20 cellular contexts compared by ENCODE assay signal in genomic region chr1:175070818-175071217, GRCh38. TPM values are rescaled to one million over a fixed set of nuclear protein-coding genes. Genes with fewer than 3 reads are reported as not detected.
DNase-seq lines count a peak whose midpoint lies in the region; FAIRE-seq and TF ChIP-seq lines count a peak whose summit lies in the region.
"Had no signal": no experiment of that assay in that cellular context is flagged by ENCODE, and none has a peak within 500 bp of the region (broad histone marks: within the 10 kb centered on the region; RNA-seq: fewer than 3 reads in every experiment).

No MANE protein-coding gene starts in this region.

- H3K79me2 ChIP-seq in astrocyte (ENCODE audit: insufficient read depth, low read length) (no peaks in the 10 kb centered on the region), neural cell (replicated peaks; ENCODE audit: insufficient read depth, low read length) (no peaks in the 10 kb centered on the region), H9 (ENCODE audit: insufficient read depth, low read length) (no peaks in the 10 kb centered on the region)

- no peak overlapping the region for H2BK120ac ChIP-seq in H9 (ENCODE audit: low read depth, low read length, poor library complexity, severe bottlenecking)

- peaks cover 36% of the 10 kb centered on the region for H3K4me1 ChIP-seq in BLaER1
- H3K4me1 ChIP-seq in BLaER1 treated with 17β-estradiol and CSF1 and Interleukin-3, amounts not matched to agents 10 nM and 100 nM: peaks cover 24 to 47% (median 38%) of the 10 kb centered on the region in 10 experiments
- H3K4me1 ChIP-seq in astrocyte (ENCODE audit: insufficient read depth, low read length): peaks cover 11% of the 10 kb centered on the region
- peaks cover 14% of the 10 kb centered on the region; the same call in 1 of the 2 replicates for H3K4me1 ChIP-seq in H9 (ENCODE audit: insufficient read depth, low read length)

- no peak overlapping the region for H3T11ph ChIP-seq in H9 (ENCODE audit: low read length)

- H3K4me3 ChIP-seq in BLaER1 (no peak overlapping the region), astrocyte (ENCODE audit: insufficient read depth, low read depth, low read length) (no peak overlapping the region), neural cell (ENCODE audit: low read length) (peak overlapping the region; percentile 39)
- H3K4me3 ChIP-seq in BLaER1 treated with 17β-estradiol and CSF1 and Interleukin-3, amounts not matched to agents 10 nM and 100 nM: no peak overlapping the region

- TF ChIP-seq EP300 in neural cell (conservative IDR thresholded peaks at IDR 0.05; ENCODE audit: poor library complexity, severe bottlenecking): peak; percentile 96

- H3K56ac ChIP-seq in H9 (ENCODE audit: insufficient read length, low read depth, low read length): no peak overlapping the region

- H4K91ac ChIP-seq in H9 (ENCODE audit: insufficient read length, low read depth, low read length): no peak overlapping the region

- H3K27ac ChIP-seq in BLaER1 (no peak overlapping the region), astrocyte (ENCODE audit: low read depth, low read length) (no peak overlapping the region), neural cell (ENCODE audit: low read length) (peak overlapping the region; percentile 75), H9 (ENCODE audit: insufficient read length, low read depth, low read length) (no peak overlapping the region)
- no peak overlapping the region for H3K27ac ChIP-seq in BLaER1 treated with 17β-estradiol and CSF1 and Interleukin-3, amounts not matched to agents 10 nM and 100 nM

- H3K27me3 Mint-ChIP-seq in astrocyte (ENCODE audit: low read depth, unreplicated experiment) (peaks cover 4% of the 10 kb centered on the region), H9 (ENCODE audit: low read depth) (peaks cover 3% of the 10 kb centered on the region)

- H2BK12ac ChIP-seq in H9 (ENCODE audit: insufficient read length, low read depth, low read length): no peak overlapping the region

- H3K4me1 Mint-ChIP-seq in astrocyte (ENCODE audit: low read depth, unreplicated experiment): peaks cover 41% of the 10 kb centered on the region
- H3K4me1 Mint-ChIP-seq in H9: peaks cover 37 to 38% of the 10 kb centered on the region in 2 experiments

- H3K79me1 ChIP-seq in H9 (ENCODE audit: insufficient read depth, low read depth, low read length, poor library complexity, severe bottlenecking): no peaks in the 10 kb centered on the region

- no peaks in the 10 kb centered on the region for H3K9me3 ChIP-seq in BLaER1
- H3K9me3 ChIP-seq in BLaER1 treated with 17β-estradiol and CSF1 and Interleukin-3, amounts not matched to agents 10 nM and 100 nM (replicated peaks in 1 of 11): no peaks in the 10 kb centered on the region
- no peaks in the 10 kb centered on the region for H3K9me3 ChIP-seq in astrocyte (ENCODE audit: insufficient read depth, low read depth, low read length)
- no peaks in the 10 kb centered on the region for H3K9me3 ChIP-seq in neural cell (ENCODE audit: low read length)
- no peaks in the 10 kb centered on the region for H3K9me3 ChIP-seq in H9 (ENCODE audit: control insufficient read depth, low read depth, low read length)
- H3K9me3 ChIP-seq: BE2C had no signal

- H3K4me2 ChIP-seq in BLaER1: peak overlapping the region; percentile 62
- peak overlapping the region; percentile 10 to 77 (median 63); a peak in 15 of 22 replicates for H3K4me2 ChIP-seq in BLaER1 treated with 17β-estradiol and CSF1 and Interleukin-3, amounts not matched to agents 10 nM and 100 nM
- H3K4me2 ChIP-seq in astrocyte (ENCODE audit: low read length): no peak overlapping the region
- H3K4me2 ChIP-seq in neural cell (ENCODE audit: low read length): peak overlapping the region; percentile 20
- H3K4me2 ChIP-seq in H9 (ENCODE audit: insufficient read depth, insufficient read length, low read length): no peak overlapping the region

- no peaks in the 10 kb centered on the region for H4K20me1 ChIP-seq in BLaER1
- no peaks in the 10 kb centered on the region for H4K20me1 ChIP-seq in BLaER1 treated with 17β-estradiol and CSF1 and Interleukin-3, amounts not matched to agents 10 nM and 100 nM
- no peaks in the 10 kb centered on the region for H4K20me1 ChIP-seq in astrocyte (ENCODE audit: insufficient read depth, low read length)
- H4K20me1 ChIP-seq in neural cell (ENCODE audit: insufficient read depth): no peaks in the 10 kb centered on the region
- no peaks in the 10 kb centered on the region for H4K20me1 ChIP-seq in H9 (ENCODE audit: control insufficient read depth, insufficient read depth, insufficient read length)

- no peak overlapping the region for H2AK5ac ChIP-seq in H9 (ENCODE audit: insufficient read length, low read length)

- H2AFZ ChIP-seq in astrocyte (ENCODE audit: low read depth, low read length): no peak overlapping the region
- H2AFZ ChIP-seq in neural cell (ENCODE audit: low read depth, low read length): no peak overlapping the region
- no peak overlapping the region for H2AFZ ChIP-seq in H9 (ENCODE audit: low read length)

- no peaks in the 10 kb centered on the region for H3K9me2 ChIP-seq in neural cell (ENCODE audit: insufficient read depth, low read length)

- no peak for DNase-seq in astrocyte (ENCODE audit: low read depth)
- DNase-seq in NCI-H187 (lab: John Stamatoyannopoulos, UW): no peak
- no peak for DNase-seq in H9
- DNase-seq in central memory CD4-positive, alpha-beta T cell: no peak
- DNase-seq: ACHN; BE2C; Calu3; CD4-positive, alpha-beta memory T cell; DMS79 treated with DMSO at 0.1 percent for 48 hours; GF-D8; HFFc6; KG1 had no signal

- H3K27me3 ChIP-seq in BLaER1: no peaks in the 10 kb centered on the region
- no peaks in the 10 kb centered on the region for H3K27me3 ChIP-seq in BLaER1 treated with 17β-estradiol and CSF1 and Interleukin-3, amounts not matched to agents 10 nM and 100 nM
- no peaks in the 10 kb centered on the region for H3K27me3 ChIP-seq in astrocyte (ENCODE audit: insufficient read depth, low read length)
- H3K27me3 ChIP-seq in neural cell (ENCODE audit: insufficient read depth, low read depth, low read length): no peaks in the 10 kb centered on the region
- H3K27me3 ChIP-seq in H9 (ENCODE audit: insufficient read depth, low read length): no peaks in the 10 kb centered on the region; the same call in 1 of the 2 replicates
- H3K27me3 ChIP-seq: BE2C had no signal

- H3K4ac ChIP-seq in H9 (ENCODE audit: low read depth, low read length): no peak overlapping the region

- no peak for TF ChIP-seq RAD21 in neural cell (conservative IDR thresholded peaks at IDR 0.05)

- no peak overlapping the region for H2BK15ac ChIP-seq in H9 (ENCODE audit: low read depth, low read length)

- no peak overlapping the region for H3K23ac ChIP-seq in H9 (ENCODE audit: insufficient read length, low read depth, low read length)

- peaks cover 2% of the 10 kb centered on the region for H3F3A ChIP-seq in neural cell (ENCODE audit: insufficient read depth, low read length, poor library complexity, severe bottlenecking)

- H3K36me3 Mint-ChIP-seq in astrocyte (ENCODE audit: low read depth, unreplicated experiment) (no peaks in the 10 kb centered on the region), H9 (ENCODE audit: insufficient read depth in 1 of 3, low read depth in 3 of 3) (no peaks in the 10 kb centered on the region)
- H3K36me3 Mint-ChIP-seq: CD14-positive monocyte; CD4-positive, alpha-beta memory T cell had no signal

- no peak overlapping the region for H3K14ac ChIP-seq in H9 (ENCODE audit: insufficient read depth, low read length)

- TF ChIP-seq CTCF in astrocyte (IDR thresholded peaks at IDR 0.05; ENCODE audit: insufficient read depth, low read depth, low read length) (no peak), neural cell (IDR thresholded peaks at IDR 0.05; ENCODE audit: poor library complexity, severe bottlenecking) (no peak), H9 (conservative IDR thresholded peaks at IDR 0.05) (no peak)

- H3K36me3 ChIP-seq in BLaER1: no peaks in the 10 kb centered on the region
- no peaks in the 10 kb centered on the region for H3K36me3 ChIP-seq in BLaER1 treated with 17β-estradiol and CSF1 and Interleukin-3, amounts not matched to agents 10 nM and 100 nM
- H3K36me3 ChIP-seq in astrocyte (ENCODE audit: insufficient read depth, low read length): no peaks in the 10 kb centered on the region
- no peaks in the 10 kb centered on the region for H3K36me3 ChIP-seq in neural cell (ENCODE audit: insufficient read depth, low read length)
- H3K36me3 ChIP-seq: BE2C had no signal

- H3K4me3 Mint-ChIP-seq in astrocyte (ENCODE audit: unreplicated experiment): no peak overlapping the region
- no peak overlapping the region for H3K4me3 Mint-ChIP-seq in H9
- H3K4me3 Mint-ChIP-seq: CD14-positive monocyte; CD4-positive, alpha-beta memory T cell; HFFc6 had no signal

- H3K18ac ChIP-seq in H9 (ENCODE audit: insufficient read length, low read depth, low read length): no peak overlapping the region

- no peak overlapping the region for H2BK5ac ChIP-seq in H9 (ENCODE audit: insufficient read length, low read length)

- H2BK20ac ChIP-seq in H9 (ENCODE audit: low read depth, low read length, poor library complexity, severe bottlenecking): no peak overlapping the region

- H3K27ac Mint-ChIP-seq in astrocyte (ENCODE audit: unreplicated experiment) (peak overlapping the region; percentile 96), H9 (no peak overlapping the region)
- H3K27ac Mint-ChIP-seq: CD4-positive, alpha-beta memory T cell; HFFc6 had no signal

- H3K9me3 Mint-ChIP-seq in astrocyte (ENCODE audit: unreplicated experiment) (no peaks in the 10 kb centered on the region), H9 (no peaks in the 10 kb centered on the region)
- H3K9me3 Mint-ChIP-seq: CD14-positive monocyte; CD4-positive, alpha-beta memory T cell; HFFc6 had no signal

- no peak overlapping the region for H4K8ac ChIP-seq in H9 (replicated peaks; ENCODE audit: insufficient read length, low read depth, low read length)

- no peak overlapping the region for H3K9ac ChIP-seq in BLaER1
- H3K9ac ChIP-seq in BLaER1 treated with 17β-estradiol and CSF1 and Interleukin-3, amounts not matched to agents 10 nM and 100 nM: no peak overlapping the region
- no peak overlapping the region for H3K9ac ChIP-seq in astrocyte (ENCODE audit: low read length)
- peak overlapping the region; percentile 57 for H3K9ac ChIP-seq in neural cell (ENCODE audit: low read length)
- no peak overlapping the region for H3K9ac ChIP-seq in H9 (ENCODE audit: extremely low read depth, insufficient read length, low read length)

- no peak overlapping the region for H4K5ac ChIP-seq in H9 (ENCODE audit: insufficient read length, low read depth, low read length)

- no peak for FAIRE-seq in astrocyte (lab: Jason Lieb, UNC)
- FAIRE-seq: A204.1, GM19239 had no signal

- H3K23me2 ChIP-seq in H9 (ENCODE audit: insufficient read length, low read depth, low read length, poor library complexity, severe bottlenecking): no peaks in the 10 kb centered on the region

TF ChIP-seq in neural cell, 6 proteins besides CTCF, POLR2A, EP300 and RAD21 (continues in another document):
- TF ChIP-seq POLR2AphosphoS5 (IDR thresholded peaks at IDR 0.05): peak; percentile 85

RNA-seq across cellular contexts. Expression of gene TNN, which starts 3.2 kb away (rescaled TPM):
- total RNA-seq in astrocyte: 0.16 and 0.29 TPM in 2 replicates
- polyA plus RNA-seq in neural cell: not detected in 2 replicates
- polyA minus RNA-seq in neural cell: under 0.01 TPM in 1 of 2 replicates, not detected in the other
- 0.11 and 0.22 TPM in 2 replicates for total RNA-seq in H9 (2021)
- total RNA-seq: CD4-positive, alpha-beta memory T cell; H4; HFFc6; HT-29 had no signal
- polyA plus RNA-seq: CD14-positive monocyte; CD4-positive, alpha-beta memory T cell had no signal

RNA-seq across cellular contexts. Expression of gene MRPS14, which starts 47.6 kb away (rescaled TPM):
- total RNA-seq in astrocyte (20.3 and 23.7 TPM in 2 replicates), H9 (2021) (30.6 and 32.8 TPM in 2 replicates)
- 49.5 and 54.3 TPM in 2 replicates for polyA plus RNA-seq in neural cell
- 43.8 and 50.4 TPM in 2 replicates for polyA minus RNA-seq in neural cell

Comparison
In these comparisons a context has a peak if more than half of its experiments do, and no peak if none do; other contexts are left out.
1. H3K4me2 ChIP-seq: peak in BLaER1 (single experiment), BLaER1 treated with 17β-estradiol and CSF1 and Interleukin-3, amounts not matched to agents 10 nM and 100 nM (11 of 11) and neural cell (single experiment); none in astrocyte (single experiment) and H9 (single experiment).